Comparison of ENCODE assay signal across 14 cellular contexts in genomic region chr9:27407966-27408365, GRCh38.
DNase-seq lines count a peak whose midpoint lies in the region; ATAC-seq and TF ChIP-seq lines count a peak whose summit lies in the region.
"Had no signal": no experiment of that assay in that cellular context is flagged by ENCODE, and none has a peak within 500 bp of the region (broad histone marks: within the 10 kb centered on the region; RNA-seq: fewer than 3 reads in every experiment).

No MANE protein-coding gene starts in this region.

- H3K9me3 ChIP-seq in mesenchymal stem cell (ENCODE audit: control insufficient read depth, low read length), result no peaks in the 10 kb centered on the region
- H3K9me3 ChIP-seq: thoracic aorta had no signal

- H3K4me3 ChIP-seq in dorsolateral prefrontal cortex (peak overlapping the region in 13 of 59 donors; percentile 1 to 29 (median 15)), mesenchymal stem cell (ENCODE audit: insufficient read depth in 1 of 2, low read depth in 1 of 2, low read length in 2 of 2) (no peak overlapping the region)
- H3K4me3 ChIP-seq: thoracic aorta had no signal

- H3K4me1 ChIP-seq in mesenchymal stem cell (ENCODE audit: control insufficient read depth, insufficient read depth, low read depth, low read length), result peaks cover 3% of the 10 kb centered on the region

- no peak overlapping the region for H3K23ac ChIP-seq in mesenchymal stem cell (ENCODE audit: low read length in 2 of 2)

- H3K27ac ChIP-seq in dorsolateral prefrontal cortex, result peak overlapping the region; percentile 6 to 91 (median 81)
- no peak overlapping the region for H3K27ac ChIP-seq in mesenchymal stem cell (ENCODE audit: low read length, poor library complexity, severe bottlenecking)
- H3K27ac ChIP-seq: thoracic aorta had no signal

- no peak overlapping the region for H3K4ac ChIP-seq in mesenchymal stem cell (ENCODE audit: low read depth in 1 of 2, low read length in 2 of 2)

- H3K4me3 Mint-ChIP-seq in activated CD4-positive, alpha-beta T cell treated with anti-CD3 and anti-CD28 coated beads for 36 hours, result no peak overlapping the region
- H3K4me3 Mint-ChIP-seq: activated CD4-positive, alpha-beta T cell treated with anti-CD3 and anti-CD28 coated beads, Interleukin-2, amount 10 ng/mL, durations not matched to agents 7 days and 5 days; memory B cell had no signal

- in situ Hi-C loops in ACHN (cut with HindIII; ENCODE audit: low pct_ligation_motif_present, low pct_unique_long_range_greater_than_20kb, low sequenced_read_pairs), result no loop called here

- TF ChIP-seq CTCF in dorsolateral prefrontal cortex (IDR thresholded peaks at IDR 0.05 in 54 of 56, conservative IDR thresholded peaks at IDR 0.05 in 2 of 56; ENCODE audit: low read depth in 1 of 56, partially characterized antibody in 56 of 56), result no peak

- H4K91ac ChIP-seq in mesenchymal stem cell (ENCODE audit: low read length), result no peak overlapping the region

- CTCF ChIA-PET in activated CD4-positive, alpha-beta T cell treated with anti-CD3 and anti-CD28 coated beads for 36 hours (lab: Charles Lee), result no interaction called here

- H3K9me3 Mint-ChIP-seq in activated CD4-positive, alpha-beta T cell treated with anti-CD3 and anti-CD28 coated beads for 36 hours (ENCODE audit: low read depth), result no peaks in the 10 kb centered on the region
- H3K9me3 Mint-ChIP-seq: memory B cell had no signal

- H2BK15ac ChIP-seq in mesenchymal stem cell (ENCODE audit: low read depth, poor library complexity, severe bottlenecking), result no peak overlapping the region

- no peaks in the 10 kb centered on the region for H3K36me3 Mint-ChIP-seq in activated CD4-positive, alpha-beta T cell treated with anti-CD3 and anti-CD28 coated beads for 36 hours (ENCODE audit: low read depth)

- H2AFZ ChIP-seq in mesenchymal stem cell (ENCODE audit: low read depth, low read length), result no peak overlapping the region

- H2AK5ac ChIP-seq in mesenchymal stem cell (ENCODE audit: low read length, severe bottlenecking), result no peak overlapping the region

- no peak overlapping the region for H3K18ac ChIP-seq in mesenchymal stem cell (ENCODE audit: low read depth in 1 of 2, low read length in 2 of 2)

- intact Hi-C loops in dorsolateral prefrontal cortex (cut with DNase I), result no loop called here
- intact Hi-C loops in activated CD4-positive, alpha-beta T cell treated with anti-CD3 and anti-CD28 coated beads for 36 hours (cut with DNase I, micrococcal nuclease), result no loop called here

- no peaks in the 10 kb centered on the region for H3K4me1 Mint-ChIP-seq in activated CD4-positive, alpha-beta T cell treated with anti-CD3 and anti-CD28 coated beads for 36 hours
- H3K4me1 Mint-ChIP-seq: activated CD4-positive, alpha-beta T cell treated with anti-CD3 and anti-CD28 coated beads, Interleukin-2, amount 10 ng/mL, durations not matched to agents 7 days and 5 days had no signal

- H2BK12ac ChIP-seq in mesenchymal stem cell (ENCODE audit: low read length in 2 of 2), result no peak overlapping the region

- H2BK5ac ChIP-seq in mesenchymal stem cell (ENCODE audit: low read depth, low read length, poor library complexity, severe bottlenecking), result no peak overlapping the region

- no peak overlapping the region for H3K4me2 ChIP-seq in mesenchymal stem cell (ENCODE audit: low read length, poor library complexity, severe bottlenecking)

- H4K8ac ChIP-seq in mesenchymal stem cell (ENCODE audit: low read length), result no peak overlapping the region

- WGBS in mesenchymal stem cell, result 40% methylated on average over 5 of the region's 5 CpGs

- H3K9ac ChIP-seq in mesenchymal stem cell (ENCODE audit: low read length), result no peak overlapping the region

- POLR2A ChIA-PET in activated CD4-positive, alpha-beta T cell treated with anti-CD3 and anti-CD28 coated beads for 36 hours (lab: Charles Lee), result no interaction called here

- H2BK120ac ChIP-seq in mesenchymal stem cell (ENCODE audit: low read depth, low read length), result no peak overlapping the region

- no peak overlapping the region for H3K27ac Mint-ChIP-seq in activated CD4-positive, alpha-beta T cell treated with anti-CD3 and anti-CD28 coated beads for 36 hours
- H3K27ac Mint-ChIP-seq: activated CD4-positive, alpha-beta T cell treated with anti-CD3 and anti-CD28 coated beads, Interleukin-2, amount 10 ng/mL, durations not matched to agents 7 days and 5 days; memory B cell had no signal

- no peak for ATAC-seq in activated CD4-positive, alpha-beta T cell treated with anti-CD3 and anti-CD28 coated beads for 36 hours
- ATAC-seq in HG03196 (IDR thresholded peaks at IDR 0.05; ENCODE audit: unreplicated experiment), result no peak
- no peak for ATAC-seq in HG02610 (IDR thresholded peaks at IDR 0.05; ENCODE audit: unreplicated experiment)

- H3K36me3 ChIP-seq in mesenchymal stem cell (ENCODE audit: control insufficient read depth in 1 of 2, insufficient read depth in 2 of 2, low read depth in 1 of 2, low read length in 2 of 2), result no peaks in the 10 kb centered on the region
- H3K36me3 ChIP-seq: thoracic aorta had no signal

- peaks cover 3% of the 10 kb centered on the region for H3K27me3 Mint-ChIP-seq in activated CD4-positive, alpha-beta T cell treated with anti-CD3 and anti-CD28 coated beads for 36 hours
- H3K27me3 Mint-ChIP-seq: activated CD4-positive, alpha-beta T cell treated with anti-CD3 and anti-CD28 coated beads, Interleukin-2, amount 10 ng/mL, durations not matched to agents 7 days and 5 days; memory B cell had no signal

- no peaks in the 10 kb centered on the region for H3K27me3 ChIP-seq in dorsolateral prefrontal cortex
- no peaks in the 10 kb centered on the region for H3K27me3 ChIP-seq in mesenchymal stem cell (ENCODE audit: control insufficient read depth in 1 of 2, insufficient read depth in 1 of 2, low read length in 2 of 2)

- H3K14ac ChIP-seq in mesenchymal stem cell (ENCODE audit: low read length in 2 of 2), result no peak overlapping the region

- H3K79me1 ChIP-seq in mesenchymal stem cell (replicated peaks; ENCODE audit: low read length, poor library complexity, severe bottlenecking), result no peaks in the 10 kb centered on the region

- peak; percentile 19 for DNase-seq in ACHN
- DNase-seq in NCI-H226, result peak; percentile 67
- DNase-seq in dorsolateral prefrontal cortex, result no peak
- peak; percentile 46 for DNase-seq in mesenchymal stem cell
- no peak for DNase-seq in activated CD4-positive, alpha-beta T cell treated with anti-CD3 and anti-CD28 coated beads for 36 hours
- DNase-seq in SHP77 (lab: John Stamatoyannopoulos, UW), result no peak
- DNase-seq: activated CD4-positive, alpha-beta T cell treated with anti-CD3 and anti-CD28 coated beads, Interleukin-2, amount 10 ng/mL, durations not matched to agents 7 days and 5 days; activated gamma-delta T cell; NCI-H1417 treated with DMSO at 0.1 percent for 48 hours; NCI-H82 had no signal

Comparison
In these comparisons a context has a peak if more than half of its experiments do, and no peak if none do; other contexts are left out.
1. DNase-seq: peak in ACHN (single experiment), NCI-H226 (single experiment) and mesenchymal stem cell (single experiment); none in dorsolateral prefrontal cortex (0 of 10), activated CD4-positive, alpha-beta T cell treated with anti-CD3 and anti-CD28 coated beads for 36 hours (single experiment) and SHP77 (0 of 2).